In the genomic region with DNA sequence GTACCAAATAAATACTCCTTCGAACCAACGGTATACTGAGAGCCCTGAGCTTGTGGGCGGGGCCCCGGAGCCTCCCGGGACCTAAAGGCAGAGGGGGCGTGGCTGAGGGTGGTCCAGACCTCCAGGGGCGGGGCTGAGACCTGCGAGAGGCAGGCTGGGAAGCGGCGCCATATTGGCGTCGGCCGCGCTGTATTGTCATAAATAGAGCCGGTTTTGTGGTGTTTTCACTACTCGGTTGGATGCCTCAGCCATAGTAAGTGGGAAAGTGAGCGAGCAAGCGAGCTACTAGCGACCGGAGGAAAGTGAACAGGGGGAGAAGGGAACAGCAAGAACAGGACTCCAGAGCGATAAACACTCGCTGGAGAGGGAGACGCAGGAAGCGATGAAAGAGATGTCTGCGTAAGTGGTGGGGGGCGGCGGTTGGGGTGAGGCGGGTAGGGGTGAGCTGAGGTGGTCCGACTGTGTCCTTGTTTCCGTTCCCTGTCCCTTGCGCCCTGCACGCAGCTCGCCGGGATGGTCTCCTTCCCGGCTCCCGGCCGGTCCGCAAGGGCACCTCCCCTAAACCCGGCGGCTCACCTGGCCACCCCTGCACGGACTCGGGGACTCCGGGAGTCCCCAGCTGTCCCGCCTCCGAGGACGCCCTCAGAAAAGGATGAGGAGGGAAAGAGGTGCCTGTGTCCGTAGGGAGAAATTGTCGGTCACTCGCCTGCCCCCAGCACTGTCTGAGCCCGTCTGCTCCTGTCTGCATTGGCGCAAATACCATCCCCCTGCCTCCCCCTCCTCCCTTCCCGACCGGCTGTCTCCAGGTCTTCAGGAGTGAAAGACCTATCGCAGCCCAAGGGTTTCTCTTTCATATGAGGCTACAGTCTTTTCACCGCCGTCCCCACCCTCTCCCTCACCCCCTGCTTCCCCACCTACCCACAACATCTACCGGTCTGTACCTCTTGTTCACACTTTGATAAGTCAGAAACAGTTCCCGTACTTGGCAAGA, we compare ENCODE assay signal across 8 cellular contexts.
DNase-seq lines count a peak whose midpoint lies in the region; ATAC-seq lines count a peak whose summit lies in the region.

A gene (plus strand): TSS at position 172 of the 991 bp plus-strand sequence. CDS start 211 bp downstream, at position 383.

- peaks cover 25% of the 10 kb centered on the region for H3K36me3 Mint-ChIP-seq in central memory CD8-positive, alpha-beta T cell (ENCODE audit: insufficient read depth)

- DNase-seq in AG08396 (ENCODE audit: low spot score) = peak; percentile 97
- peak; percentile 82 for DNase-seq in NCI-H345 treated with DMSO at 0.1 percent for 48 hours (lab: John Stamatoyannopoulos, UW; ENCODE audit: unreplicated experiment)
- DNase-seq in activated CD4-positive, CD25-positive, alpha-beta regulatory T cell (lab: John Stamatoyannopoulos, UW) = peak; percentile 92 to 96 (median 94)
- peak; percentile 91 to 96 for DNase-seq in central memory CD8-positive, alpha-beta T cell (ENCODE audit: low spot score in 2 of 2)
- DNase-seq in islet precursor cell = peak; percentile 97
- DNase-seq in stimulated activated CD4-positive, alpha-beta T cell treated with anti-CD3 and anti-CD28 coated beads, Interleukin-12 subunit alpha, Interleukin-12 subunit beta, amount 100 ng/mL, for 48 hours (ENCODE audit: low read depth in 2 of 3, low spot score in 1 of 3) = peak; percentile 94 to 99 (median 98)

- H3K9me3 Mint-ChIP-seq in central memory CD8-positive, alpha-beta T cell = no peaks in the 10 kb centered on the region

- H3K27me3 Mint-ChIP-seq in central memory CD8-positive, alpha-beta T cell = no peaks in the 10 kb centered on the region

- peaks cover 40% of the 10 kb centered on the region for H3K4me1 Mint-ChIP-seq in central memory CD8-positive, alpha-beta T cell

- peak within 1 kb of the TSS; percentile 99 for H3K27ac Mint-ChIP-seq in central memory CD8-positive, alpha-beta T cell (ENCODE audit: low read depth)

- ATAC-seq in GM19023 (IDR thresholded peaks at IDR 0.05; ENCODE audit: unreplicated experiment) = peak; percentile 99
- peak; percentile 99 for ATAC-seq in HG03280 (IDR thresholded peaks at IDR 0.05; ENCODE audit: unreplicated experiment)
- peak; percentile 95 for ATAC-seq in central memory CD8-positive, alpha-beta T cell (replicated peaks; ENCODE audit: extremely low read depth, poor library complexity, severe bottlenecking)

- peak within 1 kb of the TSS; percentile 99 for H3K4me3 Mint-ChIP-seq in central memory CD8-positive, alpha-beta T cell

Comparison
In these comparisons a context has a peak if more than half of its experiments do, and no peak if none do; other contexts are left out.
1. Peak in every context shown above with its lines: DNase-seq and ATAC-seq.